In genomic region chr6:27962506-27962905, GRCh38 we compare ENCODE assay signal across 31 cellular contexts. TPM values are rescaled to one million over a fixed set of nuclear protein-coding genes. Genes with fewer than 3 reads are reported as not detected.
"Had no signal": no experiment of that assay in that cellular context is flagged by ENCODE, and none has a peak within 500 bp of the region (broad histone marks: within the 10 kb centered on the region; RNA-seq: fewer than 3 reads in every experiment).

No MANE protein-coding gene starts in this region.

- H3K27ac ChIP-seq: KMS-11, SJSA1 had no signal

- FAIRE-seq: TTC549 had no signal

- H3K9me2 ChIP-seq: SK-N-SH had no signal

- ATAC-seq: activated CD4-positive, alpha-beta T cell treated with anti-CD3 and anti-CD28 coated beads for 36 hours; activated CD4-positive, CD25-positive, alpha-beta regulatory T cell treated with anti-CD3 and anti-CD28 coated beads, Interleukin-2, amount 50 U/mL, for 24 hours; activated CD8-positive, alpha-beta T cell treated with anti-CD3 and anti-CD28 coated beads, Interleukin-2, amount 10 ng/mL, durations not matched to agents 7 days and 5 days; activated naive CD8-positive, alpha-beta T cell treated with anti-CD3 and anti-CD28 coated beads, Interleukin-2, amount 50 U/mL, for 24 hours; WTC11 had no signal

- H3K4me2 ChIP-seq: KMS-11, SK-N-SH had no signal

- DNase-seq: activated CD4-positive, alpha-beta T cell treated with anti-CD3 and anti-CD28 coated beads for 36 hours; activated CD4-positive, alpha-beta T cell treated with anti-CD3 and anti-CD28 coated beads, Interleukin-2, amount 10 ng/mL, durations not matched to agents 7 days and 5 days; activated CD4-positive, alpha-beta T cell treated with anti-CD3 and anti-CD28 coated beads, Interleukin-2, amount 50 U/mL, for 48 hours; activated CD8-positive, alpha-beta T cell treated with anti-CD3 and anti-CD28 coated beads, Interleukin-2, amount 10 ng/mL, durations not matched to agents 7 days and 5 days; activated gamma-delta T cell treated with Interleukin-2 at 50 U/mL for 16 hours; activated naive CD4-positive, alpha-beta T cell treated with anti-CD3 and anti-CD28 coated beads, Interleukin-2, amount 10 ng/mL, durations not matched to agents 7 days and 5 days; activated naive CD8-positive, alpha-beta T cell treated with anti-CD3 and anti-CD28 coated beads, Interleukin-2, amount 50 U/mL, for 24 hours; activated T-cell treated with anti-CD3 and anti-CD28 coated beads, Interleukin-2, amount 50 U/mL, for 24 hours; anterior cingulate cortex; central memory CD4-positive, alpha-beta T cell; MG63; NCI-H1048; NCI-H1105 treated with DMSO at 0.1 percent for 48 hours; NCI-H1436; NCI-H1694; NCI-H1930; NCI-H2081 treated with DMSO at 0.1 percent for 48 hours; NCI-H510A; NCI-H526; NCI-H748 treated with DMSO at 0.1 percent for 48 hours; NK-92 treated with Interleukin-12 subunit alpha and Interleukin-12 subunit beta, amount 100 ng/mL, for 24 hours; SHP77 treated with DMSO at 0.1 percent for 48 hours; SK-N-SH had no signal

- H3K4me1 ChIP-seq: SJSA1 had no signal

- H3K27me3 ChIP-seq: SJSA1 had no signal

- H3K36me3 ChIP-seq: MG63, SJSA1 had no signal

- H3K4me3 ChIP-seq: MG63, SJSA1 had no signal

- H3K9me3 ChIP-seq: MG63, SJSA1, SK-N-SH had no signal

RNA-seq across cellular contexts. Expression of gene OR2B6, which starts 5.5 kb away (rescaled TPM):
- total RNA-seq: activated CD4-positive, alpha-beta T cell treated with anti-CD3 and anti-CD28 coated beads for 36 hours; activated CD4-positive, alpha-beta T cell treated with anti-CD3 and anti-CD28 coated beads, Interleukin-2, amount 10 ng/mL, durations not matched to agents 7 days and 5 days; activated CD8-positive, alpha-beta T cell treated with anti-CD3 and anti-CD28 coated beads, Interleukin-2, amount 10 ng/mL, durations not matched to agents 7 days and 5 days; activated T-helper 2 cell treated with anti-CD3 and anti-CD28 coated beads, Interferon-gamma antibody, Interleukin-2, Interleukin-4, amounts not matched to agents 10 μg/mL and 5 μg/mL and 100 μg/mL, durations not matched to agents 14 hours and 24 hours and 36 hours; cerebellum; LHCN-M2; SJSA1; WTC11 had no signal

RNA-seq across cellular contexts. Expression of gene OR2B2, which starts 50.3 kb away (rescaled TPM):
- total RNA-seq: activated CD4-positive, alpha-beta T cell treated with anti-CD3 and anti-CD28 coated beads for 36 hours; activated CD4-positive, alpha-beta T cell treated with anti-CD3 and anti-CD28 coated beads, Interleukin-2, amount 10 ng/mL, durations not matched to agents 7 days and 5 days; activated CD8-positive, alpha-beta T cell treated with anti-CD3 and anti-CD28 coated beads, Interleukin-2, amount 10 ng/mL, durations not matched to agents 7 days and 5 days; activated T-helper 2 cell treated with anti-CD3 and anti-CD28 coated beads, Interferon-gamma antibody, Interleukin-2, Interleukin-4, amounts not matched to agents 10 μg/mL and 5 μg/mL and 100 μg/mL, durations not matched to agents 14 hours and 24 hours and 36 hours; cerebellum; LHCN-M2; SJSA1; WTC11 had no signal
